Comparison of ENCODE assay signal across 19 cellular contexts in genomic region chr16:81806696-81807095, GRCh38. TPM values are rescaled to one million over a fixed set of nuclear protein-coding genes. Genes with fewer than 3 reads are reported as not detected.
DNase-seq lines count a peak whose midpoint lies in the region; ATAC-seq and TF ChIP-seq lines count a peak whose summit lies in the region.
"Had no signal": no experiment of that assay in that cellular context is flagged by ENCODE, and none has a peak within 500 bp of the region (broad histone marks: within the 10 kb centered on the region; RNA-seq: fewer than 3 reads in every experiment).

No MANE protein-coding gene starts in this region.

- no peaks in the 10 kb centered on the region for H3K9me3 Mint-ChIP-seq in activated CD8-positive, alpha-beta memory T cell treated with anti-CD3 and anti-CD28 coated beads, Interleukin-2, amount 10 ng/mL, durations not matched to agents 7 days and 5 days (ENCODE audit: low read depth)
- H3K9me3 Mint-ChIP-seq in memory B cell (peaks cover 3% of the 10 kb centered on the region), endodermal cell (peaks cover 4% of the 10 kb centered on the region)
- H3K9me3 Mint-ChIP-seq in stimulated activated naive B cell treated with anti-CD40 and anti-IgM and Interleukin-4, amounts not matched to agents 10 μg/mL and 1 μg/mL and 100 μg/mL, for 72 hours: peaks cover 4% of the 10 kb centered on the region in 2 donors
- peaks cover 0 to 2% (median 0%) of the 10 kb centered on the region in 11 donors for H3K9me3 Mint-ChIP-seq in naive thymus-derived CD4-positive, alpha-beta T cell
- H3K9me3 Mint-ChIP-seq in activated CD8-positive, alpha-beta T cell treated with anti-CD3 and anti-CD28 coated beads for 36 hours: no peaks in the 10 kb centered on the region
- H3K9me3 Mint-ChIP-seq: HFFc6 had no signal

- H4K20me1 ChIP-seq in SU-DHL-6 (ENCODE audit: low read depth, low read length): no peaks in the 10 kb centered on the region

- peaks cover 80% of the 10 kb centered on the region for H3F3A ChIP-seq in SU-DHL-6 (ENCODE audit: insufficient read depth)

- peaks cover 14% of the 10 kb centered on the region for H3K36me3 ChIP-seq in SU-DHL-6 (ENCODE audit: low read length)
- H3K36me3 ChIP-seq in naive thymus-derived CD4-positive, alpha-beta T cell (ENCODE audit: control insufficient read depth in 2 of 3, insufficient read depth in 3 of 3, low read length in 3 of 3): no peaks in the 10 kb centered on the region
- H3K36me3 ChIP-seq in endodermal cell (ENCODE audit: control insufficient read depth, insufficient read depth, low read length): no peaks in the 10 kb centered on the region
- H3K36me3 ChIP-seq: SJCRH30 had no signal

- H3K27ac Mint-ChIP-seq in activated CD8-positive, alpha-beta memory T cell treated with anti-CD3 and anti-CD28 coated beads, Interleukin-2, amount 10 ng/mL, durations not matched to agents 7 days and 5 days: peak overlapping the region; percentile 40
- peak overlapping the region; percentile 100 for H3K27ac Mint-ChIP-seq in memory B cell
- H3K27ac Mint-ChIP-seq in stimulated activated naive B cell treated with anti-CD40 and anti-IgM and Interleukin-4, amounts not matched to agents 10 μg/mL and 1 μg/mL and 100 μg/mL, for 72 hours: peak overlapping the region; percentile 88
- H3K27ac Mint-ChIP-seq in naive thymus-derived CD4-positive, alpha-beta T cell: no peak overlapping the region
- no peak overlapping the region for H3K27ac Mint-ChIP-seq in endodermal cell
- H3K27ac Mint-ChIP-seq in activated CD8-positive, alpha-beta T cell treated with anti-CD3 and anti-CD28 coated beads for 36 hours: no peak overlapping the region
- H3K27ac Mint-ChIP-seq: HFFc6 had no signal

- H3K9ac ChIP-seq in SU-DHL-6 (ENCODE audit: low read length): peak overlapping the region; percentile 54
- no peak overlapping the region for H3K9ac ChIP-seq in endodermal cell (ENCODE audit: extremely low read depth, low read length, poor library complexity, severe bottlenecking)

- peaks cover 47% of the 10 kb centered on the region for H3K36me3 Mint-ChIP-seq in activated CD8-positive, alpha-beta memory T cell treated with anti-CD3 and anti-CD28 coated beads, Interleukin-2, amount 10 ng/mL, durations not matched to agents 7 days and 5 days
- peaks cover 49% of the 10 kb centered on the region for H3K36me3 Mint-ChIP-seq in memory B cell
- H3K36me3 Mint-ChIP-seq in stimulated activated naive B cell treated with anti-CD40 and anti-IgM and Interleukin-4, amounts not matched to agents 10 μg/mL and 1 μg/mL and 100 μg/mL, for 72 hours: peaks cover 67 to 86% of the 10 kb centered on the region in 2 donors
- H3K36me3 Mint-ChIP-seq in naive thymus-derived CD4-positive, alpha-beta T cell: peaks cover 0 to 6% (median 0%) of the 10 kb centered on the region in 5 donors
- peaks cover 12% of the 10 kb centered on the region for H3K36me3 Mint-ChIP-seq in endodermal cell (ENCODE audit: low read depth)
- H3K36me3 Mint-ChIP-seq in activated CD8-positive, alpha-beta T cell treated with anti-CD3 and anti-CD28 coated beads for 36 hours (ENCODE audit: low read depth): no peaks in the 10 kb centered on the region

- peaks cover 0 to 12% of the 10 kb centered on the region in 2 donors for H3K4me1 ChIP-seq in naive thymus-derived CD4-positive, alpha-beta T cell (ENCODE audit: control insufficient read depth in 2 of 2, insufficient read depth in 2 of 2, low read length in 2 of 2)
- no peaks in the 10 kb centered on the region for H3K4me1 ChIP-seq in endodermal cell (ENCODE audit: control insufficient read depth, insufficient read depth, low read length)
- H3K4me1 ChIP-seq: SJCRH30 had no signal

- H3K27me3 ChIP-seq in SU-DHL-6 (ENCODE audit: low read length): no peaks in the 10 kb centered on the region
- H3K27me3 ChIP-seq in naive thymus-derived CD4-positive, alpha-beta T cell (ENCODE audit: control insufficient read depth in 2 of 2, insufficient read depth in 2 of 2, low read length in 2 of 2): no peaks in the 10 kb centered on the region
- H3K27me3 ChIP-seq in endodermal cell (ENCODE audit: control insufficient read depth, insufficient read depth, low read length, poor library complexity, severe bottlenecking): no peaks in the 10 kb centered on the region
- H3K27me3 ChIP-seq: SJCRH30 had no signal

- TF ChIP-seq CTCF in SU-DHL-6 (IDR thresholded peaks at IDR 0.05; ENCODE audit: insufficient read depth, low read length, poor library complexity, severe bottlenecking) (no peak), endodermal cell (conservative IDR thresholded peaks at IDR 0.05) (no peak)
- no peak for TF ChIP-seq CTCF in activated CD8-positive, alpha-beta T cell treated with anti-CD3 and anti-CD28 coated beads for 36 hours (IDR thresholded peaks at IDR 0.05)

- H2AFZ ChIP-seq in SU-DHL-6 (ENCODE audit: low read depth, low read length, severe bottlenecking): no peak overlapping the region

- CTCF ChIA-PET in activated CD8-positive, alpha-beta memory T cell treated with anti-CD3 and anti-CD28 coated beads, Interleukin-2, amount 10 ng/mL, durations not matched to agents 7 days and 5 days (lab: Charles Lee): interaction anchor here (1.1 to 1.5 kb wide), 4 partner anchors 8 to 27 kb away, joined by 3 to 4 read pairs (median 3); partner anchors contain the start of gene PLCG2
- CTCF ChIA-PET in naive thymus-derived CD4-positive, alpha-beta T cell (lab: Charles Lee): no interaction called here
- CTCF ChIA-PET in activated CD8-positive, alpha-beta T cell treated with anti-CD3 and anti-CD28 coated beads for 36 hours (lab: Charles Lee): interaction anchor here (1.1 kb wide), 2 partner anchors 8 to 79 kb away, joined by 3 read pairs; no protein-coding TSS in a partner anchor

- peak overlapping the region; percentile 59 for H3K4me2 ChIP-seq in SU-DHL-6 (ENCODE audit: low read depth, low read length, poor library complexity, severe bottlenecking)

- H3K9me3 ChIP-seq in SU-DHL-6 (ENCODE audit: insufficient read depth, low read length) (no peaks in the 10 kb centered on the region), endodermal cell (ENCODE audit: control insufficient read depth, low read length) (no peaks in the 10 kb centered on the region)
- no peaks in the 10 kb centered on the region for H3K9me3 ChIP-seq in naive thymus-derived CD4-positive, alpha-beta T cell (ENCODE audit: control insufficient read depth in 2 of 3, low read length in 3 of 3)
- H3K9me3 ChIP-seq: SJCRH30 had no signal

- H3K4me3 Mint-ChIP-seq in activated CD8-positive, alpha-beta memory T cell treated with anti-CD3 and anti-CD28 coated beads, Interleukin-2, amount 10 ng/mL, durations not matched to agents 7 days and 5 days: no peak overlapping the region
- H3K4me3 Mint-ChIP-seq in memory B cell (peak overlapping the region; percentile 64), endodermal cell (no peak overlapping the region)
- peak overlapping the region in 1 of 2 donors; percentile 19 for H3K4me3 Mint-ChIP-seq in stimulated activated naive B cell treated with anti-CD40 and anti-IgM and Interleukin-4, amounts not matched to agents 10 μg/mL and 1 μg/mL and 100 μg/mL, for 72 hours
- no peak overlapping the region for H3K4me3 Mint-ChIP-seq in naive thymus-derived CD4-positive, alpha-beta T cell
- no peak overlapping the region for H3K4me3 Mint-ChIP-seq in activated CD8-positive, alpha-beta T cell treated with anti-CD3 and anti-CD28 coated beads for 36 hours
- H3K4me3 Mint-ChIP-seq: HFFc6 had no signal

- H3K27ac ChIP-seq in SU-DHL-6 (ENCODE audit: low read depth, low read length): peak overlapping the region; percentile 96
- no peak overlapping the region for H3K27ac ChIP-seq in naive thymus-derived CD4-positive, alpha-beta T cell (ENCODE audit: low read depth, low read length)
- H3K27ac ChIP-seq in endodermal cell (ENCODE audit: low read depth, low read length): no peak overlapping the region
- H3K27ac ChIP-seq: 22Rv1, RWPE1, SJCRH30 had no signal

- no peak overlapping the region for H3K4me3 ChIP-seq in SU-DHL-6 (ENCODE audit: insufficient read depth, low read length, poor library complexity, severe bottlenecking)
- no peak overlapping the region for H3K4me3 ChIP-seq in naive thymus-derived CD4-positive, alpha-beta T cell (ENCODE audit: low read length)
- no peak overlapping the region for H3K4me3 ChIP-seq in endodermal cell (ENCODE audit: low read length)
- H3K4me3 ChIP-seq: SJCRH30 had no signal

- peaks cover 88% of the 10 kb centered on the region for H3K79me2 ChIP-seq in SU-DHL-6 (ENCODE audit: insufficient read depth, low read length)

- WGBS in endodermal cell (ENCODE audit: insufficient coverage in 1 of 2, insufficient read length in 1 of 2), 2 experiments: 82 to 88% methylated on average over 6 of the region's 6 CpGs

- peaks cover 79% of the 10 kb centered on the region for H3K4me1 Mint-ChIP-seq in activated CD8-positive, alpha-beta memory T cell treated with anti-CD3 and anti-CD28 coated beads, Interleukin-2, amount 10 ng/mL, durations not matched to agents 7 days and 5 days
- H3K4me1 Mint-ChIP-seq in memory B cell: peaks cover 82% of the 10 kb centered on the region
- H3K4me1 Mint-ChIP-seq in stimulated activated naive B cell treated with anti-CD40 and anti-IgM and Interleukin-4, amounts not matched to agents 10 μg/mL and 1 μg/mL and 100 μg/mL, for 72 hours: peaks cover 72 to 97% of the 10 kb centered on the region in 2 donors
- H3K4me1 Mint-ChIP-seq in naive thymus-derived CD4-positive, alpha-beta T cell: peaks cover 0 to 33% (median 0%) of the 10 kb centered on the region in 7 donors
- H3K4me1 Mint-ChIP-seq in endodermal cell: no peaks in the 10 kb centered on the region
- peaks cover 29% of the 10 kb centered on the region for H3K4me1 Mint-ChIP-seq in activated CD8-positive, alpha-beta T cell treated with anti-CD3 and anti-CD28 coated beads for 36 hours (ENCODE audit: low read depth)

- no peaks in the 10 kb centered on the region for H3K9me2 ChIP-seq in SU-DHL-6 (replicated peaks; ENCODE audit: insufficient read depth, low read length)

- ATAC-seq in activated CD8-positive, alpha-beta memory T cell treated with anti-CD3 and anti-CD28 coated beads, Interleukin-2, amount 10 ng/mL, durations not matched to agents 7 days and 5 days: no peak
- no peak for ATAC-seq in memory B cell (ENCODE audit: low read depth)
- ATAC-seq in stimulated activated naive B cell treated with anti-CD40 and anti-IgM and Interleukin-4, amounts not matched to agents 10 μg/mL and 1 μg/mL and 100 μg/mL, for 72 hours (replicated peaks): no peak
- ATAC-seq in naive thymus-derived CD4-positive, alpha-beta T cell: no peak
- ATAC-seq in activated CD8-positive, alpha-beta T cell treated with anti-CD3 and anti-CD28 coated beads for 36 hours: no peak
- ATAC-seq: HepG2, PC-3 had no signal

- POLR2A ChIA-PET in naive thymus-derived CD4-positive, alpha-beta T cell (lab: Charles Lee): no interaction called here
- POLR2A ChIA-PET in activated CD8-positive, alpha-beta T cell treated with anti-CD3 and anti-CD28 coated beads for 36 hours (lab: Charles Lee): interaction anchor here (0.9 to 1.3 kb wide), 2 partner anchors 8 to 35 kb away, joined by 3 read pairs; no protein-coding TSS in a partner anchor

- no peak for DNase-seq in activated CD8-positive, alpha-beta memory T cell treated with anti-CD3 and anti-CD28 coated beads, Interleukin-2, amount 10 ng/mL, durations not matched to agents 7 days and 5 days
- no peak for DNase-seq in activated CD8-positive, alpha-beta memory T cell treated with anti-CD3 and anti-CD28 coated beads for 24 hours
- DNase-seq in memory B cell (ENCODE audit: low spot score in 2 of 2) (no peak), endodermal cell (no peak)
- DNase-seq in stimulated activated naive B cell treated with anti-CD40 and anti-IgM and Interleukin-4, amounts not matched to agents 10 μg/mL and 1 μg/mL and 100 μg/mL, for 72 hours: no peak
- DNase-seq in naive thymus-derived CD4-positive, alpha-beta T cell: no peak
- no peak for DNase-seq in activated CD8-positive, alpha-beta T cell treated with anti-CD3 and anti-CD28 coated beads for 36 hours
- DNase-seq: DMS 273 treated with DMSO at 0.1 percent for 48 hours, GF-D8, HFFc6, Kasumi-1, NCI-H187 treated with DMSO at 0.1 percent for 48 hours, NCI-H446, PC-3, SJCRH30 had no signal

- no peaks in the 10 kb centered on the region for H3K27me3 Mint-ChIP-seq in activated CD8-positive, alpha-beta memory T cell treated with anti-CD3 and anti-CD28 coated beads, Interleukin-2, amount 10 ng/mL, durations not matched to agents 7 days and 5 days
- H3K27me3 Mint-ChIP-seq in memory B cell (no peaks in the 10 kb centered on the region), endodermal cell (ENCODE audit: insufficient read depth) (no peaks in the 10 kb centered on the region)
- no peaks in the 10 kb centered on the region for H3K27me3 Mint-ChIP-seq in stimulated activated naive B cell treated with anti-CD40 and anti-IgM and Interleukin-4, amounts not matched to agents 10 μg/mL and 1 μg/mL and 100 μg/mL, for 72 hours
- H3K27me3 Mint-ChIP-seq in naive thymus-derived CD4-positive, alpha-beta T cell: peaks cover 0 to 11% (median 3%) of the 10 kb centered on the region in 5 donors
- H3K27me3 Mint-ChIP-seq in activated CD8-positive, alpha-beta T cell treated with anti-CD3 and anti-CD28 coated beads for 36 hours: no peaks in the 10 kb centered on the region

- intact Hi-C loops in naive thymus-derived CD4-positive, alpha-beta T cell (cut with micrococcal nuclease): no loop called here
- intact Hi-C loops in activated CD8-positive, alpha-beta T cell treated with anti-CD3 and anti-CD28 coated beads for 36 hours (cut with micrococcal nuclease): no loop called here

RNA-seq across cellular contexts. Expression of gene PLCG2, which starts 27.6 kb away (rescaled TPM):
- total RNA-seq in activated CD8-positive, alpha-beta memory T cell treated with anti-CD3 and anti-CD28 coated beads, Interleukin-2, amount 10 ng/mL, durations not matched to agents 7 days and 5 days: 10 to 100 TPM; 62.5 to 80.2 TPM
- 10 to 100 TPM in 2 of 5 experiments, 1 to 10 TPM in 3; 1.4 to 85.8 (median 5.9) TPM for total RNA-seq in naive thymus-derived CD4-positive, alpha-beta T cell
- polyA plus RNA-seq in naive thymus-derived CD4-positive, alpha-beta T cell: under 1 TPM; 0.07 to 0.33 TPM
- total RNA-seq in endodermal cell: 10 to 100 TPM; 34.7 to 48.4 TPM
- polyA plus RNA-seq in endodermal cell (2013, experiment 1 of 2): 3.7 TPM
- polyA plus RNA-seq in endodermal cell (2013, experiment 2 of 2): 3.9 TPM
- 10 to 100 TPM; 12.7 to 13.7 TPM for total RNA-seq in activated CD8-positive, alpha-beta T cell treated with anti-CD3 and anti-CD28 coated beads for 36 hours

Comparison
In these comparisons a context has a peak if more than half of its experiments do, and no peak if none do; other contexts are left out.
1. H3K27ac Mint-ChIP-seq: peak in activated CD8-positive, alpha-beta memory T cell treated with anti-CD3 and anti-CD28 coated beads, Interleukin-2, amount 10 ng/mL, durations not matched to agents 7 days and 5 days (single experiment), memory B cell (single experiment) and stimulated activated naive B cell treated with anti-CD40 and anti-IgM and Interleukin-4, amounts not matched to agents 10 μg/mL and 1 μg/mL and 100 μg/mL, for 72 hours (single experiment); none in naive thymus-derived CD4-positive, alpha-beta T cell (0 of 9), endodermal cell (single experiment) and activated CD8-positive, alpha-beta T cell treated with anti-CD3 and anti-CD28 coated beads for 36 hours (single experiment).